In the genomic region with DNA sequence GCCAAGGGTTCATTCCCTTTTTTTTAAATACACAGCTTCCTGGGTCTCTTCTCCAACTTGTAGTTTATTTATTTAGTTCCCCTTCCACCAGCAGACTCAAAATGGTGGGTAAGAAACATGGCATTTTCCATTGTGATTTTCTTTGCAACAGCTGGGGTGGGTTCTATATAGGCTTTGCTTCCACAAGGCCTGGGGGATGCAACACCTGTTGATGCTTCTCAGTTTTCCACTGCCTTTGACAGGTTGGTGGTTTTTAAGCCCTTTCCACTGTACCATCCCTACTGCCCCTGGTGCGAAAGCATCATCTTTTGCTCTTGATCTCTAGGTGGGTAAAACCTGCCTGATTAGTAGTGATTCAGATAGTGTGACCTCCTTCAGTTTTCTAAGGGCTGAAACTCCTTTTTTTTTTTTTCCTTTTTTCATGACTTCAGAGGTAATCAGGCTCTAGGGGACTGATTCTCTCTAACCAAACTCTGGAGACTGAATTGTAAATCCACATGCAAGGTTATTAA, we compare ENCODE assay signal across 18 cellular contexts. TPM values are rescaled to one million over a fixed set of nuclear protein-coding genes. Genes with fewer than 3 reads are reported as not detected.
A peak's percentile ranks its signal among the peaks of the same experiment; 100 is the strongest.
DNase-seq lines count a peak whose midpoint lies in the region; ATAC-seq and TF ChIP-seq lines count a peak whose summit lies in the region.
"Had no signal": no experiment of that assay in that cellular context is flagged by ENCODE, and none has a peak within 500 bp of the region (broad histone marks: within the 10 kb centered on the region; RNA-seq: fewer than 3 reads in every experiment).

No MANE protein-coding gene starts in this region.

- TF ChIP-seq CTCF in Panc1 (IDR thresholded peaks at IDR 0.05): no peak

- no peak overlapping the region for H3K27ac Mint-ChIP-seq in stimulated activated naive CD8-positive, alpha-beta T cell treated with anti-CD3 and anti-CD28 coated beads, Interleukin-15, amount 100 ng/mL, for 72 hours
- peak overlapping the region in 7 of 9 donors; percentile 1 to 63 (median 28) for H3K27ac Mint-ChIP-seq in naive thymus-derived CD4-positive, alpha-beta T cell
- peak overlapping the region in 1 of 2 donors; percentile 26 for H3K27ac Mint-ChIP-seq in effector memory CD8-positive, alpha-beta T cell

- no peak overlapping the region for H3K4me3 Mint-ChIP-seq in stimulated activated naive CD8-positive, alpha-beta T cell treated with anti-CD3 and anti-CD28 coated beads, Interleukin-15, amount 100 ng/mL, for 72 hours
- H3K4me3 Mint-ChIP-seq in naive thymus-derived CD4-positive, alpha-beta T cell: peak overlapping the region in 8 of 10 donors; percentile 2 to 65 (median 30)
- H3K4me3 Mint-ChIP-seq in effector memory CD8-positive, alpha-beta T cell: peak overlapping the region in 1 of 2 donors; percentile 52

- H3K4me1 ChIP-seq in Panc1 (ENCODE audit: control insufficient read depth, insufficient read depth, low read length): 0 out of 2 replicates have a peak, but pooled peaks cover 2% of the 10 kb centered on the region
- H3K4me1 ChIP-seq in naive thymus-derived CD4-positive, alpha-beta T cell (ENCODE audit: control insufficient read depth in 2 of 2, insufficient read depth in 2 of 2, low read length in 2 of 2): peaks cover 3 to 8% of the 10 kb centered on the region in 2 donors
- H3K4me1 ChIP-seq: BE2C, parathyroid adenoma had no signal

- H3K4me3 ChIP-seq in Panc1 (ENCODE audit: low read depth in 2 of 2, low read length in 2 of 2): no peak overlapping the region
- H3K4me3 ChIP-seq in naive thymus-derived CD4-positive, alpha-beta T cell (ENCODE audit: low read length): no peak overlapping the region
- H3K4me3 ChIP-seq: hepatocyte, tibial nerve had no signal

- H3K36me3 ChIP-seq in Panc1 (ENCODE audit: control insufficient read depth, insufficient read depth, low read length): no peaks in the 10 kb centered on the region
- H3K36me3 ChIP-seq in naive thymus-derived CD4-positive, alpha-beta T cell (ENCODE audit: control insufficient read depth in 2 of 3, insufficient read depth in 3 of 3, low read length in 3 of 3): no peaks in the 10 kb centered on the region
- H3K36me3 ChIP-seq: BE2C, tibial nerve had no signal

- no peaks in the 10 kb centered on the region for H3K9me3 ChIP-seq in Panc1 (ENCODE audit: control insufficient read depth, insufficient read depth, low read depth, low read length)
- H3K9me3 ChIP-seq in naive thymus-derived CD4-positive, alpha-beta T cell (ENCODE audit: control insufficient read depth in 2 of 3, low read length in 3 of 3): no peaks in the 10 kb centered on the region
- H3K9me3 ChIP-seq: BE2C, tibial nerve had no signal

- ATAC-seq in stimulated activated naive CD8-positive, alpha-beta T cell treated with anti-CD3 and anti-CD28 coated beads, Interleukin-15, Interleukin-2, amounts not matched to agents 100 U/mL and 50 U/mL, for 24 hours: peak; percentile 55
- ATAC-seq in stimulated activated naive CD8-positive, alpha-beta T cell treated with anti-CD3 and anti-CD28 coated beads, Interleukin-15, amount 100 ng/mL, for 72 hours: no peak
- no peak for ATAC-seq in Panc1
- no peak for ATAC-seq in naive thymus-derived CD4-positive, alpha-beta T cell
- no peak for ATAC-seq in HG03571 (IDR thresholded peaks at IDR 0.05; ENCODE audit: unreplicated experiment)
- no peak for ATAC-seq in effector memory CD8-positive, alpha-beta T cell (replicated peaks)

- no peak overlapping the region for H3K27ac ChIP-seq in Panc1 (ENCODE audit: low read length)
- peak overlapping the region; percentile 7 for H3K27ac ChIP-seq in naive thymus-derived CD4-positive, alpha-beta T cell (ENCODE audit: low read depth, low read length)
- H3K27ac ChIP-seq: hepatocyte, KMS-11, parathyroid adenoma, tibial nerve had no signal

- TSS peak; percentile 16 for BruUV-seq in Panc1 (replicated peaks; lab: Mats Ljungman, UMichigan)

- no peaks in the 10 kb centered on the region for H3K9me3 Mint-ChIP-seq in stimulated activated naive CD8-positive, alpha-beta T cell treated with anti-CD3 and anti-CD28 coated beads, Interleukin-15, amount 100 ng/mL, for 72 hours
- peaks cover 0 to 3% (median 0%) of the 10 kb centered on the region in 11 donors for H3K9me3 Mint-ChIP-seq in naive thymus-derived CD4-positive, alpha-beta T cell
- H3K9me3 Mint-ChIP-seq in effector memory CD8-positive, alpha-beta T cell: no peaks in the 10 kb centered on the region

- intact Hi-C loops in Panc1 (cut with micrococcal nuclease; ENCODE audit: unreplicated experiment): no loop called here
- intact Hi-C loops in naive thymus-derived CD4-positive, alpha-beta T cell (cut with micrococcal nuclease): no loop called here

- in situ Hi-C loops in Panc1 (cut with HindIII; ENCODE audit: low pct_unique_long_range_greater_than_20kb, low sequenced_read_pairs): no loop called here

- DNase-seq in stimulated activated naive CD8-positive, alpha-beta T cell treated with anti-CD3 and anti-CD28 coated beads, Interleukin-15, Interleukin-2, amounts not matched to agents 100 U/mL and 50 U/mL, for 24 hours: no peak
- DNase-seq in stimulated activated naive CD8-positive, alpha-beta T cell treated with anti-CD3 and anti-CD28 coated beads, Interleukin-15, amount 100 ng/mL, for 72 hours: no peak
- DNase-seq in Panc1 (ENCODE audit: low read depth, low spot score): no peak
- DNase-seq in naive thymus-derived CD4-positive, alpha-beta T cell: no peak
- DNase-seq in putamen (ENCODE audit: low spot score): no peak
- no peak for DNase-seq in effector memory CD8-positive, alpha-beta T cell
- DNase-seq: activated gamma-delta T cell, BE2C, GOT3, kidney glomerular epithelial cell, NCI-H1092 treated with DMSO at 0.1 percent for 48 hours, NCI-H2107, small intestine had no signal

- peaks cover 3 to 11% (median 5%) of the 10 kb centered on the region in 5 donors for H3K36me3 Mint-ChIP-seq in naive thymus-derived CD4-positive, alpha-beta T cell
- H3K36me3 Mint-ChIP-seq in effector memory CD8-positive, alpha-beta T cell (ENCODE audit: insufficient read depth): peaks cover 23% of the 10 kb centered on the region

- H3K27me3 ChIP-seq in Panc1 (ENCODE audit: control insufficient read depth, insufficient read depth, low read length): no peaks in the 10 kb centered on the region
- H3K27me3 ChIP-seq in naive thymus-derived CD4-positive, alpha-beta T cell (ENCODE audit: control insufficient read depth in 2 of 2, insufficient read depth in 2 of 2, low read length in 2 of 2): no peaks in the 10 kb centered on the region
- H3K27me3 ChIP-seq: BE2C, hepatocyte, tibial nerve had no signal

- H3K27me3 Mint-ChIP-seq in stimulated activated naive CD8-positive, alpha-beta T cell treated with anti-CD3 and anti-CD28 coated beads, Interleukin-15, amount 100 ng/mL, for 72 hours: no peaks in the 10 kb centered on the region
- no peaks in the 10 kb centered on the region for H3K27me3 Mint-ChIP-seq in naive thymus-derived CD4-positive, alpha-beta T cell
- H3K27me3 Mint-ChIP-seq in effector memory CD8-positive, alpha-beta T cell: no peaks in the 10 kb centered on the region

- H3K4me1 Mint-ChIP-seq in stimulated activated naive CD8-positive, alpha-beta T cell treated with anti-CD3 and anti-CD28 coated beads, Interleukin-15, amount 100 ng/mL, for 72 hours: peaks cover 33% of the 10 kb centered on the region
- peaks cover 6 to 68% (median 53%) of the 10 kb centered on the region in 7 donors for H3K4me1 Mint-ChIP-seq in naive thymus-derived CD4-positive, alpha-beta T cell
- H3K4me1 Mint-ChIP-seq in effector memory CD8-positive, alpha-beta T cell (ENCODE audit: low read depth in 2 of 2): peaks cover 21 to 27% of the 10 kb centered on the region in 2 donors

- CTCF ChIA-PET in Panc1 (lab: Charles Lee): no interaction called here
- CTCF ChIA-PET in naive thymus-derived CD4-positive, alpha-beta T cell (lab: Charles Lee): no interaction called here

- POLR2A ChIA-PET in Panc1 (lab: Charles Lee): no interaction called here
- POLR2A ChIA-PET in naive thymus-derived CD4-positive, alpha-beta T cell (lab: Charles Lee): interaction anchor here (1.0 kb wide), 1 partner anchor 8 kb away, joined by 5 read pairs; no protein-coding TSS in a partner anchor

RNA-seq across cellular contexts. Expression of a gene that starts 8.5 kb away (rescaled TPM):
- 65.0 TPM for total RNA-seq in Panc1 (2021; ENCODE audit: unreplicated experiment)
- polyA plus RNA-seq in Panc1 (2012; ENCODE audit: insufficient read length): 34.2 TPM
- 10 to 100 TPM; 67.7 to 90.2 (median 82.8) TPM for total RNA-seq in naive thymus-derived CD4-positive, alpha-beta T cell
- 10 to 100 TPM; 12.8 to 15.1 TPM for polyA plus RNA-seq in naive thymus-derived CD4-positive, alpha-beta T cell

RNA-seq across cellular contexts. Expression of a gene that starts 22.9 kb away (rescaled TPM):
- total RNA-seq in Panc1 (2021; ENCODE audit: unreplicated experiment): 50.4 TPM
- 56.4 TPM for polyA plus RNA-seq in Panc1 (2012; ENCODE audit: insufficient read length)
- total RNA-seq in naive thymus-derived CD4-positive, alpha-beta T cell: 10 to 100 TPM; 25.0 to 71.8 (median 27.7) TPM
- 10 to 100 TPM; 18.1 to 27.0 TPM for polyA plus RNA-seq in naive thymus-derived CD4-positive, alpha-beta T cell

RNA-seq across cellular contexts. Expression of a gene that starts 29.4 kb away (rescaled TPM):
- total RNA-seq in Panc1 (2021; ENCODE audit: unreplicated experiment): 14.1 TPM
- polyA plus RNA-seq in Panc1 (2012; ENCODE audit: insufficient read length): 3.4 TPM
- 1 to 10 TPM in 1 of 5 experiments, not detected in 4; 9.8 TPM for total RNA-seq in naive thymus-derived CD4-positive, alpha-beta T cell
- polyA plus RNA-seq in naive thymus-derived CD4-positive, alpha-beta T cell: not detected

Comparison
In these comparisons a context has a peak if more than half of its experiments do, and no peak if none do; other contexts are left out.
1. H3K27ac Mint-ChIP-seq: peak in naive thymus-derived CD4-positive, alpha-beta T cell (7 of 9); none in stimulated activated naive CD8-positive, alpha-beta T cell treated with anti-CD3 and anti-CD28 coated beads, Interleukin-15, amount 100 ng/mL, for 72 hours (0 of 2).
2. H3K4me3 Mint-ChIP-seq: peak in naive thymus-derived CD4-positive, alpha-beta T cell (8 of 10); none in stimulated activated naive CD8-positive, alpha-beta T cell treated with anti-CD3 and anti-CD28 coated beads, Interleukin-15, amount 100 ng/mL, for 72 hours (0 of 2).